In genomic region chr17:66348605-66349165, GRCh38 we compare ENCODE assay signal across 9 cellular contexts. TPM values are rescaled to one million over a fixed set of nuclear protein-coding genes. Genes with fewer than 3 reads are reported as not detected.
A peak's percentile ranks its signal among the peaks of the same experiment; 100 is the strongest.
DNase-seq lines count a peak whose midpoint lies in the region; ATAC-seq and TF ChIP-seq lines count a peak whose summit lies in the region.
"Had no signal": no experiment of that assay in that cellular context is flagged by ENCODE, and none has a peak within 500 bp of the region (broad histone marks: within the 10 kb centered on the region; RNA-seq: fewer than 3 reads in every experiment).

No MANE protein-coding gene starts in this region.

- no peak overlapping the region for H3K4me3 ChIP-seq in lung

- H3K36me3 ChIP-seq in lung (ENCODE audit: control insufficient read depth in 2 of 2, insufficient read depth in 2 of 2, low read length in 2 of 2): no peaks in the 10 kb centered on the region

- H3K9me3 ChIP-seq in lung (ENCODE audit: control insufficient read depth in 2 of 2, insufficient read depth in 1 of 2, low read length in 1 of 2): peaks cover 0 to 2% of the 10 kb centered on the region in 2 donors

- H3K9me3 Mint-ChIP-seq in activated naive CD8-positive, alpha-beta T cell treated with anti-CD3 and anti-CD28 coated beads, Interleukin-2, amount 10 ng/mL, durations not matched to agents 7 days and 5 days: peaks cover 2% of the 10 kb centered on the region

- H3K36me3 Mint-ChIP-seq in activated naive CD8-positive, alpha-beta T cell treated with anti-CD3 and anti-CD28 coated beads, Interleukin-2, amount 10 ng/mL, durations not matched to agents 7 days and 5 days: peaks cover 12% of the 10 kb centered on the region

- H3K27me3 Mint-ChIP-seq in activated naive CD8-positive, alpha-beta T cell treated with anti-CD3 and anti-CD28 coated beads, Interleukin-2, amount 10 ng/mL, durations not matched to agents 7 days and 5 days: no peaks in the 10 kb centered on the region

- no peaks in the 10 kb centered on the region for H3K27me3 ChIP-seq in lung (ENCODE audit: control insufficient read depth, insufficient read depth)

- DNase-seq in DMS153 (lab: John Stamatoyannopoulos, UW): peak; percentile 58
- peak; percentile 43 for DNase-seq in MV-4-11 (lab: John Stamatoyannopoulos, UW)
- DNase-seq in activated naive CD8-positive, alpha-beta T cell treated with anti-CD3 and anti-CD28 coated beads, Interleukin-2, amount 10 ng/mL, durations not matched to agents 7 days and 5 days: no peak
- peak; percentile 62 for DNase-seq in lung (ENCODE audit: low spot score)
- DNase-seq in GM10266 (ENCODE audit: extremely low spot score): no peak

- TF ChIP-seq CTCF in lung (IDR thresholded peaks at IDR 0.05; ENCODE audit: control extremely low read depth, extremely low read depth): no peak
- no peak for TF ChIP-seq CTCF in GM10266 (IDR thresholded peaks at IDR 0.05; ENCODE audit: control insufficient read depth, insufficient read depth, low read depth, missing control alignments)

- no peak overlapping the region for H3K27ac ChIP-seq in lung (ENCODE audit: low read depth in 1 of 2, low read length in 1 of 2)
- H3K27ac ChIP-seq: KMS-11 had no signal

- POLR2A ChIA-PET in activated naive CD8-positive, alpha-beta T cell treated with anti-CD3 and anti-CD28 coated beads, Interleukin-2, amount 10 ng/mL, durations not matched to agents 7 days and 5 days (lab: Charles Lee): interaction anchor here (0.8 kb wide), 1 partner anchor 9 kb away, joined by 3 read pairs; no protein-coding TSS in a partner anchor

- peaks cover 42% of the 10 kb centered on the region for H3K4me1 Mint-ChIP-seq in activated naive CD8-positive, alpha-beta T cell treated with anti-CD3 and anti-CD28 coated beads, Interleukin-2, amount 10 ng/mL, durations not matched to agents 7 days and 5 days

- peak; percentile 36 for ATAC-seq in activated naive CD8-positive, alpha-beta T cell treated with anti-CD3 and anti-CD28 coated beads, Interleukin-2, amount 10 ng/mL, durations not matched to agents 7 days and 5 days (ENCODE audit: low read depth)
- peak; percentile 75 for ATAC-seq in lung (ENCODE audit: insufficient read depth, low FRiP score)
- no peak for ATAC-seq in HG03097 (IDR thresholded peaks at IDR 0.05; ENCODE audit: low FRiP score, unreplicated experiment)
- ATAC-seq in GM21381 (IDR thresholded peaks at IDR 0.05; ENCODE audit: unreplicated experiment): no peak
- no peak for ATAC-seq in HG03457 (IDR thresholded peaks at IDR 0.05; ENCODE audit: unreplicated experiment)

- peak overlapping the region; percentile 14 for H3K4me3 Mint-ChIP-seq in activated naive CD8-positive, alpha-beta T cell treated with anti-CD3 and anti-CD28 coated beads, Interleukin-2, amount 10 ng/mL, durations not matched to agents 7 days and 5 days

- 51 to 75% methylated on average over 4 of the region's 4 CpGs for WGBS in lung, 2 donors

- H3K27ac Mint-ChIP-seq in activated naive CD8-positive, alpha-beta T cell treated with anti-CD3 and anti-CD28 coated beads, Interleukin-2, amount 10 ng/mL, durations not matched to agents 7 days and 5 days: no peak overlapping the region

- peaks cover 5 to 9% of the 10 kb centered on the region in 2 donors for H3K4me1 ChIP-seq in lung (ENCODE audit: control insufficient read depth in 2 of 2, insufficient read depth in 2 of 2, low read length in 2 of 2)

RNA-seq across cellular contexts. Expression of gene PRKCA, which starts 46.3 kb away (rescaled TPM):
- total RNA-seq in activated naive CD8-positive, alpha-beta T cell treated with anti-CD3 and anti-CD28 coated beads, Interleukin-2, amount 10 ng/mL, durations not matched to agents 7 days and 5 days: 10 to 100 TPM; 66.1 to 66.5 TPM
- 10 to 100 TPM; 22.5 to 34.8 TPM for total RNA-seq in lung
- polyA plus RNA-seq in lung: 1 to 10 TPM; 3.4 to 5.2 TPM

Comparison
In these comparisons a context has a peak if more than half of its experiments do, and no peak if none do; other contexts are left out.
1. DNase-seq: peak in DMS153 (single experiment), MV-4-11 (single experiment) and lung (single experiment); none in activated naive CD8-positive, alpha-beta T cell treated with anti-CD3 and anti-CD28 coated beads, Interleukin-2, amount 10 ng/mL, durations not matched to agents 7 days and 5 days (single experiment) and GM10266 (single experiment).
2. ATAC-seq: peak in activated naive CD8-positive, alpha-beta T cell treated with anti-CD3 and anti-CD28 coated beads, Interleukin-2, amount 10 ng/mL, durations not matched to agents 7 days and 5 days (single experiment) and lung (single experiment); none in HG03097 (single experiment), GM21381 (single experiment) and HG03457 (single experiment).